ENCODE assay signal across 9 cellular contexts in the genomic region with DNA sequence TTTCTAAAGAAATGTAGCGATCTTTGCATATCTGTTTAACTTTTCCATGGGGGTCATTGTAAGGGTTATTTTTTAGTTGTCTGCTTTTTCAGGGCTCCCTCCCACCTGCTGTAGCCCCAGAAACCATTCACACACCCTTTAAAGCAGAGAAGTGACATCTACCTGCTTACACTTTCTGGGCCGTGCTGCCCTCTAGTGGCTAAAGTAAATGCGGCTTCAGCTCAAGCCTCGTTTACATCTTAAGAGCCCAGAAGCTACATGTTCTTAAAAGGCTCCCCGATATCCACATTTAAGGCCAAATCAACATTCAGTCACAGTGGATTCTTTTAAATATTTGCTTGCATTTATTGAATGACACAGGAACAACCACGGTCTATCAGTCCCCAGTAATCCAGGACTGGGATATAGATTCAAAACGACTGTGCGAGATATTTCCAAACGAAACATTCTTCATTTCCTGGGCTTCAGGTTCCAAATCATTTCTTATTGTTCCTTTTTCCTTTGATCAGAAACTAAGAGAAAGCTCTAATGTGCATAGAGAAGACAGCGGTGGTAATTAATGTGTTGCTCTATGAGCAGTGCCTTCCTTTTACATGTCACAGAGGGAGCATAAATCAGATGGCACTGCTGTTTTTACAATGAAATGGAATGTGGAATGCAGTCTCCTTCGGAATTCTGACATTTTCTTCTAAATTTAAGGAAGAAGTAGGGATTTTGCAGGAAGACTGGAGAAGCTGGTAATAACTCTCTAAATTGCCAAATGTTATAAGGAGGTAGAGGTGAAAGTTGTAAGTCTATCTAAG.
DNase-seq lines count a peak whose midpoint lies in the region; ATAC-seq and TF ChIP-seq lines count a peak whose summit lies in the region.
"Had no signal": no experiment of that assay in that cellular context is flagged by ENCODE, and none has a peak within 500 bp of the region (broad histone marks: within the 10 kb centered on the region; RNA-seq: fewer than 3 reads in every experiment).

No MANE protein-coding gene starts in this region.

- CTCF ChIA-PET in CD8-positive, alpha-beta memory T cell (lab: Charles Lee), result interaction anchor here (0.6 to 2.9 kb wide), 9 partner anchors 9 to 990 kb away, joined by 3 to 31 read pairs (median 4); no protein-coding TSS in a partner anchor
- CTCF ChIA-PET in activated CD8-positive, alpha-beta T cell treated with anti-CD3 and anti-CD28 coated beads for 36 hours (lab: Charles Lee), result interaction anchor here (0.5 to 2.6 kb wide), 40 partner anchors 9 to 999 kb away, joined by 3 to 56 read pairs (median 4); partner anchors contain the start of gene PRKG2

- no peaks in the 10 kb centered on the region for H3K27me3 ChIP-seq in CD8-positive, alpha-beta memory T cell (ENCODE audit: insufficient read depth, low read length, poor library complexity, severe bottlenecking)

- H3K4me3 ChIP-seq in CD8-positive, alpha-beta memory T cell (ENCODE audit: low read length), result no peak overlapping the region
- no peak overlapping the region for H3K4me3 ChIP-seq in mucosa of descending colon

- no peak overlapping the region for H3K27ac ChIP-seq in CD8-positive, alpha-beta memory T cell (ENCODE audit: low read depth, low read length)

- H3K4me1 Mint-ChIP-seq in CD8-positive, alpha-beta memory T cell, result no peaks in the 10 kb centered on the region
- H3K4me1 Mint-ChIP-seq in activated CD8-positive, alpha-beta T cell treated with anti-CD3 and anti-CD28 coated beads for 36 hours (ENCODE audit: low read depth), result no peaks in the 10 kb centered on the region
- peaks cover 0 to 2% of the 10 kb centered on the region in 2 donors for H3K4me1 Mint-ChIP-seq in effector memory CD8-positive, alpha-beta T cell (ENCODE audit: low read depth in 2 of 2)
- H3K4me1 Mint-ChIP-seq: activated naive CD4-positive, alpha-beta T cell treated with anti-CD3 and anti-CD28 coated beads, Interleukin-2, amount 50 U/mL, for 24 hours had no signal

- ATAC-seq in GM19328 (IDR thresholded peaks at IDR 0.05; ENCODE audit: unreplicated experiment), result peak; percentile 75
- ATAC-seq in HG03432 (IDR thresholded peaks at IDR 0.05; ENCODE audit: unreplicated experiment), result peak; percentile 89
- ATAC-seq in activated CD8-positive, alpha-beta T cell treated with anti-CD3 and anti-CD28 coated beads for 36 hours, result no peak
- peak; percentile 59 for ATAC-seq in effector memory CD8-positive, alpha-beta T cell (replicated peaks)
- peak; percentile 83 for ATAC-seq in mucosa of descending colon

- no peak overlapping the region for H3K27ac Mint-ChIP-seq in CD8-positive, alpha-beta memory T cell
- H3K27ac Mint-ChIP-seq in activated CD8-positive, alpha-beta T cell treated with anti-CD3 and anti-CD28 coated beads for 36 hours, result no peak overlapping the region
- H3K27ac Mint-ChIP-seq in effector memory CD8-positive, alpha-beta T cell, result no peak overlapping the region
- H3K27ac Mint-ChIP-seq: activated naive CD4-positive, alpha-beta T cell treated with anti-CD3 and anti-CD28 coated beads, Interleukin-2, amount 50 U/mL, for 24 hours had no signal

- H3K4me3 Mint-ChIP-seq in CD8-positive, alpha-beta memory T cell, result no peak overlapping the region
- no peak overlapping the region for H3K4me3 Mint-ChIP-seq in activated CD8-positive, alpha-beta T cell treated with anti-CD3 and anti-CD28 coated beads for 36 hours
- H3K4me3 Mint-ChIP-seq in effector memory CD8-positive, alpha-beta T cell, result no peak overlapping the region
- H3K4me3 Mint-ChIP-seq: activated naive CD4-positive, alpha-beta T cell treated with anti-CD3 and anti-CD28 coated beads, Interleukin-2, amount 50 U/mL, for 24 hours had no signal

- POLR2A ChIA-PET in CD8-positive, alpha-beta memory T cell (lab: Charles Lee), result no interaction called here
- POLR2A ChIA-PET in activated CD8-positive, alpha-beta T cell treated with anti-CD3 and anti-CD28 coated beads for 36 hours (lab: Charles Lee), result no interaction called here

- peak; percentile 19 to 64 (median 33) for DNase-seq in CD8-positive, alpha-beta memory T cell
- peak; percentile 58 for DNase-seq in NCI-H510A treated with DMSO at 0.1 percent for 48 hours (lab: John Stamatoyannopoulos, UW)
- DNase-seq in activated CD8-positive, alpha-beta T cell treated with anti-CD3 and anti-CD28 coated beads for 36 hours, result peak; percentile 83
- DNase-seq in effector memory CD8-positive, alpha-beta T cell, result peak; percentile 46 to 57 (median 49)
- peak in 2 of 3 donors; percentile 68 to 91 for DNase-seq in mucosa of descending colon
- peak; percentile 30 to 40 for DNase-seq in stimulated activated CD8-positive, alpha-beta memory T cell treated with anti-CD3 and anti-CD28 coated beads, Interleukin-7, amount 100 ng/mL, for 1 hour (ENCODE audit: low read depth in 2 of 2)

- no peaks in the 10 kb centered on the region for H3K36me3 ChIP-seq in CD8-positive, alpha-beta memory T cell (ENCODE audit: insufficient read depth, low read length)
- no peaks in the 10 kb centered on the region for H3K36me3 ChIP-seq in mucosa of descending colon (ENCODE audit: low read depth)

- TF ChIP-seq CTCF in activated CD8-positive, alpha-beta T cell treated with anti-CD3 and anti-CD28 coated beads for 36 hours (IDR thresholded peaks at IDR 0.05), result peak; percentile 90
- peak; percentile 81 for TF ChIP-seq CTCF in mucosa of descending colon (IDR thresholded peaks at IDR 0.05)

- peaks cover 1 to 37% of the 10 kb centered on the region in 2 donors for H3K27me3 Mint-ChIP-seq in CD8-positive, alpha-beta memory T cell
- peaks cover 9% of the 10 kb centered on the region for H3K27me3 Mint-ChIP-seq in activated CD8-positive, alpha-beta T cell treated with anti-CD3 and anti-CD28 coated beads for 36 hours
- peaks cover 29 to 38% of the 10 kb centered on the region in 2 donors for H3K27me3 Mint-ChIP-seq in effector memory CD8-positive, alpha-beta T cell

- H3K9me3 Mint-ChIP-seq in CD8-positive, alpha-beta memory T cell, result no peaks in the 10 kb centered on the region
- no peaks in the 10 kb centered on the region for H3K9me3 Mint-ChIP-seq in activated CD8-positive, alpha-beta T cell treated with anti-CD3 and anti-CD28 coated beads for 36 hours
- no peaks in the 10 kb centered on the region for H3K9me3 Mint-ChIP-seq in effector memory CD8-positive, alpha-beta T cell
- H3K9me3 Mint-ChIP-seq: activated naive CD4-positive, alpha-beta T cell treated with anti-CD3 and anti-CD28 coated beads, Interleukin-2, amount 50 U/mL, for 24 hours had no signal

- no peaks in the 10 kb centered on the region for H3K4me1 ChIP-seq in CD8-positive, alpha-beta memory T cell (ENCODE audit: insufficient read depth, low read length)
- no peaks in the 10 kb centered on the region for H3K4me1 ChIP-seq in mucosa of descending colon (ENCODE audit: low read depth)

- no peaks in the 10 kb centered on the region for H3K9me3 ChIP-seq in CD8-positive, alpha-beta memory T cell (ENCODE audit: low read length)
- H3K9me3 ChIP-seq in mucosa of descending colon, result no peaks in the 10 kb centered on the region

- no peaks in the 10 kb centered on the region for H3K36me3 Mint-ChIP-seq in CD8-positive, alpha-beta memory T cell
- H3K36me3 Mint-ChIP-seq in activated CD8-positive, alpha-beta T cell treated with anti-CD3 and anti-CD28 coated beads for 36 hours (ENCODE audit: low read depth), result no peaks in the 10 kb centered on the region
- no peaks in the 10 kb centered on the region for H3K36me3 Mint-ChIP-seq in effector memory CD8-positive, alpha-beta T cell (ENCODE audit: insufficient read depth)
- H3K36me3 Mint-ChIP-seq: activated naive CD4-positive, alpha-beta T cell treated with anti-CD3 and anti-CD28 coated beads, Interleukin-2, amount 50 U/mL, for 24 hours had no signal

- intact Hi-C loops in activated CD8-positive, alpha-beta T cell treated with anti-CD3 and anti-CD28 coated beads for 36 hours (cut with micrococcal nuclease), result loop anchor here (1.0 kb wide), 1 partner anchor 283 kb away; no protein-coding TSS in a partner anchor
- intact Hi-C loops in mucosa of descending colon (cut with DNase I, micrococcal nuclease), result loop anchor here (5.0 to 10.0 kb wide), 2 partner anchors 277 to 285 kb away; no protein-coding TSS in a partner anchor

Comparison
In these comparisons a context has a peak if more than half of its experiments do, and no peak if none do; other contexts are left out.
1. DNase-seq: peak in every context shown above with its lines; median percentile 83 in activated CD8-positive, alpha-beta T cell treated with anti-CD3 and anti-CD28 coated beads for 36 hours; 80 in mucosa of descending colon; 58 in NCI-H510A treated with DMSO at 0.1 percent for 48 hours; 49 in effector memory CD8-positive, alpha-beta T cell; 35 in stimulated activated CD8-positive, alpha-beta memory T cell treated with anti-CD3 and anti-CD28 coated beads, Interleukin-7, amount 100 ng/mL, for 1 hour; 33 in CD8-positive, alpha-beta memory T cell.